ENCODE assay signal across 35 cellular contexts in genomic region chr22:22598144-22598543, GRCh38. TPM values are rescaled to one million over a fixed set of nuclear protein-coding genes. Genes with fewer than 3 reads are reported as not detected.
"Had no signal": no experiment of that assay in that cellular context is flagged by ENCODE, and none has a peak within 500 bp of the region (broad histone marks: within the 10 kb centered on the region; RNA-seq: fewer than 3 reads in every experiment).

No MANE protein-coding gene starts in this region.

- H3K4me1 Mint-ChIP-seq: immature natural killer cell, mesothelial cell of epicardium had no signal

- ATAC-seq: activated CD8-positive, alpha-beta T cell treated with anti-CD3 and anti-CD28 coated beads, Interleukin-2, amount 10 ng/mL, durations not matched to agents 7 days and 5 days; effector memory CD8-positive, alpha-beta T cell; naive thymus-derived CD4-positive, alpha-beta T cell; pancreas; psoas muscle; T-helper 17 cell had no signal

- H3K36me3 Mint-ChIP-seq: immature natural killer cell; mesothelial cell of epicardium; naive thymus-derived CD4-positive, alpha-beta T cell had no signal

- H3K4me3 Mint-ChIP-seq: activated CD8-positive, alpha-beta T cell treated with anti-CD3 and anti-CD28 coated beads, Interleukin-2, amount 10 ng/mL, durations not matched to agents 7 days and 5 days; activated T-helper 1 cell treated with anti-CD3 and anti-CD28 coated beads, Interleukin-12 subunit alpha, Interleukin-12 subunit beta, Interleukin-2, Interleukin-4 antibody, amounts not matched to agents 30 ng/mL and 10 ng/mL and 1 ng/mL, durations not matched to agents 14 hours and 24 hours and 36 hours; effector memory CD8-positive, alpha-beta T cell; immature natural killer cell; mesothelial cell of epicardium; naive thymus-derived CD4-positive, alpha-beta T cell; T-helper 17 cell had no signal

- DNase-seq: activated CD4-positive, alpha-beta T cell treated with anti-CD3 and anti-CD28 coated beads for 1 hour; activated CD8-positive, alpha-beta T cell treated with anti-CD3 and anti-CD28 coated beads, Interleukin-2, amount 10 ng/mL, durations not matched to agents 7 days and 5 days; activated gamma-delta T cell treated with Interleukin-2 at 50 U/mL for 16 hours; activated naive CD4-positive, alpha-beta T cell treated with anti-CD3 and anti-CD28 coated beads, Interleukin-2, amount 50 U/mL, for 16 hours; activated T-cell treated with anti-CD3 and anti-CD28 coated beads for 4 hours; amniotic stem cell; brain microvascular endothelial cell; dorsolateral prefrontal cortex; effector memory CD8-positive, alpha-beta T cell; foreskin fibroblast; hippocampal formation; immature natural killer cell; naive thymus-derived CD4-positive, alpha-beta T cell; nucleus accumbens; pancreas; psoas muscle; sigmoid colon; small intestine; stimulated activated CD4-positive, alpha-beta T cell treated with anti-CD3 and anti-CD28 coated beads, Interleukin-4, amount 100 ng/mL, for 4 hours; stimulated activated CD8-positive, alpha-beta memory T cell treated with anti-CD3 and anti-CD28 coated beads, Interleukin-4, amount 100 ng/mL, for 48 hours; stimulated activated naive CD4-positive, alpha-beta T cell treated with Interleukin-2 at 50 U/mL for 16 hours; T-helper 17 cell; T1000 had no signal

- H3K27ac Mint-ChIP-seq: activated CD8-positive, alpha-beta T cell treated with anti-CD3 and anti-CD28 coated beads, Interleukin-2, amount 10 ng/mL, durations not matched to agents 7 days and 5 days; activated T-helper 1 cell treated with anti-CD3 and anti-CD28 coated beads, Interleukin-12 subunit alpha, Interleukin-12 subunit beta, Interleukin-2, Interleukin-4 antibody, amounts not matched to agents 30 ng/mL and 10 ng/mL and 1 ng/mL, durations not matched to agents 14 hours and 24 hours and 36 hours; effector memory CD8-positive, alpha-beta T cell; immature natural killer cell; mesothelial cell of epicardium; naive thymus-derived CD4-positive, alpha-beta T cell; T-helper 17 cell had no signal

- H3K9me3 Mint-ChIP-seq: activated T-helper 1 cell treated with anti-CD3 and anti-CD28 coated beads, Interleukin-12 subunit alpha, Interleukin-12 subunit beta, Interleukin-2, Interleukin-4 antibody, amounts not matched to agents 30 ng/mL and 10 ng/mL and 1 ng/mL, durations not matched to agents 14 hours and 24 hours and 36 hours; effector memory CD8-positive, alpha-beta T cell; immature natural killer cell; naive thymus-derived CD4-positive, alpha-beta T cell had no signal

RNA-seq across cellular contexts. Expression of gene PRAME, which starts 39.1 kb away (rescaled TPM):
- total RNA-seq: activated CD8-positive, alpha-beta T cell treated with anti-CD3 and anti-CD28 coated beads, Interleukin-2, amount 10 ng/mL, durations not matched to agents 7 days and 5 days; activated T-helper 1 cell treated with anti-CD3 and anti-CD28 coated beads, Interleukin-12 subunit alpha, Interleukin-12 subunit beta, Interleukin-2, Interleukin-4 antibody, amounts not matched to agents 30 ng/mL and 10 ng/mL and 1 ng/mL, durations not matched to agents 14 hours and 24 hours and 36 hours; astrocyte; cerebellum; lower leg skin; mesothelial cell of epicardium; naive thymus-derived CD4-positive, alpha-beta T cell; psoas muscle; T-helper 17 cell; temporal lobe; tibial nerve; ureter had no signal
- polyA plus RNA-seq: immature natural killer cell; naive thymus-derived CD4-positive, alpha-beta T cell; neural cell; pancreas; small intestine had no signal

RNA-seq across cellular contexts. Expression of gene GGTLC2, which starts 46.3 kb away (rescaled TPM):
- total RNA-seq: activated CD8-positive, alpha-beta T cell treated with anti-CD3 and anti-CD28 coated beads, Interleukin-2, amount 10 ng/mL, durations not matched to agents 7 days and 5 days; activated T-helper 1 cell treated with anti-CD3 and anti-CD28 coated beads, Interleukin-12 subunit alpha, Interleukin-12 subunit beta, Interleukin-2, Interleukin-4 antibody, amounts not matched to agents 30 ng/mL and 10 ng/mL and 1 ng/mL, durations not matched to agents 14 hours and 24 hours and 36 hours; astrocyte; cardiac septum; cerebellum; kidney epithelial cell; lower leg skin; mesothelial cell of epicardium; naive thymus-derived CD4-positive, alpha-beta T cell; pancreas; psoas muscle; sigmoid colon; T-helper 17 cell; temporal lobe; tibial nerve; ureter had no signal
- polyA plus RNA-seq: esophagus; immature natural killer cell; naive thymus-derived CD4-positive, alpha-beta T cell; neural cell; pancreas; psoas muscle; sigmoid colon; small intestine had no signal
